Comparison of ENCODE assay signal across 9 cellular contexts in the genomic region with DNA sequence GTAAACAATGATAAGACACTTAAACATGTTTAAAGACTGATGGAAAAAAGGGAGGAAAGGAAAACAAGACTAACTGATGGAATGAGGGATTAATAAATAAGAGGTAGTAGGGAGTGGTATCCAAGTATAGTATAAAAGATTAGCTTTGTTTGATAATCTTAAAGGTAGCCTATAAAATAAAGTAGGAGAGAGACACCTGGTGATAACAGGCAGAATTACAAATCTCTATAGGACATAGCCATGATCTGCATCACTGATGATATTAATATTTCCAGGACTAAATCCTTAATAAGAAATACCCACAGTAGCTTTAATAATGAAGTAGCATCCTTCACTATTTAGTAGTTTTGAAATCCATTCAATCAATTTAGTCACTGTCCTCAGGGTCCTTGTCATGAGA. TPM values are rescaled to one million over a fixed set of nuclear protein-coding genes. Genes with fewer than 3 reads are reported as not detected.
DNase-seq lines count a peak whose midpoint lies in the region; ATAC-seq and TF ChIP-seq lines count a peak whose summit lies in the region.
"Had no signal": no experiment of that assay in that cellular context is flagged by ENCODE, and none has a peak within 500 bp of the region (broad histone marks: within the 10 kb centered on the region; RNA-seq: fewer than 3 reads in every experiment).

No MANE protein-coding gene starts in this region.

- no peak overlapping the region for H3K4me3 Mint-ChIP-seq in endodermal cell
- H3K4me3 Mint-ChIP-seq in neural crest cell: no peak overlapping the region
- H3K4me3 Mint-ChIP-seq: activated naive CD4-positive, alpha-beta T cell treated with anti-CD3 and anti-CD28 coated beads, Interleukin-2, amount 50 U/mL, for 24 hours had no signal

- H3K36me3 ChIP-seq in endodermal cell (ENCODE audit: control insufficient read depth, insufficient read depth, low read length): peaks cover 86% of the 10 kb centered on the region

- no peaks in the 10 kb centered on the region for H3K27me3 ChIP-seq in endodermal cell (ENCODE audit: control insufficient read depth, insufficient read depth, low read length, poor library complexity, severe bottlenecking)

- no peak overlapping the region for H3K27ac Mint-ChIP-seq in endodermal cell
- no peak overlapping the region for H3K27ac Mint-ChIP-seq in neural crest cell (ENCODE audit: unreplicated experiment)
- H3K27ac Mint-ChIP-seq: activated naive CD4-positive, alpha-beta T cell treated with anti-CD3 and anti-CD28 coated beads, Interleukin-2, amount 50 U/mL, for 24 hours had no signal

- H3K4me1 ChIP-seq in endodermal cell (ENCODE audit: control insufficient read depth, insufficient read depth, low read length): no peaks in the 10 kb centered on the region

- H3K27ac ChIP-seq in endodermal cell (ENCODE audit: low read depth, low read length): no peak overlapping the region

- TF ChIP-seq CTCF in endodermal cell (conservative IDR thresholded peaks at IDR 0.05) (peak; percentile 62), neural crest cell (conservative IDR thresholded peaks at IDR 0.05) (peak; percentile 70)

- no peak for DNase-seq in Right ventricle myocardium superior
- no peak for DNase-seq in cardiac septum (ENCODE audit: low spot score)
- DNase-seq in NCI-H748 treated with DMSO at 0.1 percent for 48 hours (lab: John Stamatoyannopoulos, UW): peak; percentile 4
- DNase-seq in endodermal cell: no peak
- DNase-seq in neural crest cell (ENCODE audit: low read depth, low spot score): no peak
- DNase-seq in putamen (ENCODE audit: low spot score): no peak
- DNase-seq in activated CD4-positive, alpha-beta T cell treated with anti-CD3 and anti-CD28 coated beads, Interleukin-2, amount 50 U/mL, for 48 hours: no peak

- ATAC-seq in Right ventricle myocardium superior (ENCODE audit: poor library complexity) (peak; percentile 77), HG03039 (IDR thresholded peaks at IDR 0.05; ENCODE audit: unreplicated experiment) (no peak)

- no peak overlapping the region for H3K4me3 ChIP-seq in endodermal cell (ENCODE audit: low read length)

- intact Hi-C loops in Right ventricle myocardium superior (cut with DNase I) (no loop called here), cardiac septum (cut with DNase I) (loop anchor here (1.0 kb wide), 1 partner anchor 72 kb away; no protein-coding TSS in a partner anchor)

- H3K9me3 ChIP-seq in endodermal cell (ENCODE audit: control insufficient read depth, low read length): peaks cover 11% of the 10 kb centered on the region

- H3K4me1 Mint-ChIP-seq in endodermal cell: no peaks in the 10 kb centered on the region
- no peaks in the 10 kb centered on the region for H3K4me1 Mint-ChIP-seq in neural crest cell

- H3K9ac ChIP-seq in endodermal cell (ENCODE audit: extremely low read depth, low read length, poor library complexity, severe bottlenecking): no peak overlapping the region

- H3K9me3 Mint-ChIP-seq in endodermal cell: no peaks in the 10 kb centered on the region
- no peaks in the 10 kb centered on the region for H3K9me3 Mint-ChIP-seq in neural crest cell
- H3K9me3 Mint-ChIP-seq: activated naive CD4-positive, alpha-beta T cell treated with anti-CD3 and anti-CD28 coated beads, Interleukin-2, amount 50 U/mL, for 24 hours had no signal

- H3K36me3 Mint-ChIP-seq in endodermal cell (ENCODE audit: low read depth): peaks cover 70% of the 10 kb centered on the region
- H3K36me3 Mint-ChIP-seq in neural crest cell (ENCODE audit: low read depth): peaks cover 19% of the 10 kb centered on the region
- H3K36me3 Mint-ChIP-seq: activated naive CD4-positive, alpha-beta T cell treated with anti-CD3 and anti-CD28 coated beads, Interleukin-2, amount 50 U/mL, for 24 hours had no signal

- H3K27me3 Mint-ChIP-seq in endodermal cell (ENCODE audit: insufficient read depth): no peaks in the 10 kb centered on the region
- H3K27me3 Mint-ChIP-seq in neural crest cell (ENCODE audit: low read depth): no peaks in the 10 kb centered on the region
- H3K27me3 Mint-ChIP-seq: activated naive CD4-positive, alpha-beta T cell treated with anti-CD3 and anti-CD28 coated beads, Interleukin-2, amount 50 U/mL, for 24 hours had no signal

RNA-seq across cellular contexts. Expression of gene DLGAP5, which starts 30.4 kb away (rescaled TPM):
- total RNA-seq in Right ventricle myocardium superior (0.27 TPM), cardiac septum (0.08 TPM), endodermal cell (100 to 1,000 TPM in 1 of 2 donors, 10 to 100 TPM in 1; 71.1 to 112 TPM), neural crest cell (89.6 and 91.9 TPM in 2 replicates)
- polyA plus RNA-seq in endodermal cell (2013, experiment 1 of 2): 89.9 TPM
- polyA plus RNA-seq in endodermal cell (2013, experiment 2 of 2): 99.2 TPM

RNA-seq across cellular contexts. Expression of gene LGALS3, which starts 31.9 kb away (rescaled TPM):
- total RNA-seq in Right ventricle myocardium superior (246 TPM), cardiac septum (129 TPM), endodermal cell (1 to 10 TPM; 1.0 to 2.0 TPM), neural crest cell (0.57 and 1.2 TPM in 2 replicates)
- polyA plus RNA-seq in endodermal cell (2013, experiment 1 of 2): 2.7 TPM
- polyA plus RNA-seq in endodermal cell (2013, experiment 2 of 2): 3.9 TPM

Comparison
In these comparisons a context has a peak if more than half of its experiments do, and no peak if none do; other contexts are left out.
1. RNA of gene DLGAP5, which starts 30.4 kb away (total RNA-seq): 71.1 to 112 TPM in endodermal cell and 89.6 to 91.9 TPM in neural crest cell; 0.27 TPM in Right ventricle myocardium superior (single experiment) and 0.08 TPM in cardiac septum (single experiment); every median in the first group is over 10 times any median in the second.
2. RNA of gene LGALS3, which starts 31.9 kb away (total RNA-seq): 246 TPM in Right ventricle myocardium superior (single experiment) and 129 TPM in cardiac septum (single experiment); 1.0 to 2.0 TPM in endodermal cell and 0.57 to 1.2 TPM in neural crest cell; every median in the first group is over 10 times any median in the second.